ENCODE assay signal across 16 cellular contexts in genomic region chr10:6427357-6427959, GRCh38.
DNase-seq lines count a peak whose midpoint lies in the region; ATAC-seq and TF ChIP-seq lines count a peak whose summit lies in the region.
"Had no signal": no experiment of that assay in that cellular context is flagged by ENCODE, and none has a peak within 500 bp of the region (broad histone marks: within the 10 kb centered on the region; RNA-seq: fewer than 3 reads in every experiment).

No MANE protein-coding gene starts in this region.

- H3K27ac ChIP-seq in naive thymus-derived CD4-positive, alpha-beta T cell (ENCODE audit: low read depth, low read length), result no peak overlapping the region
- H3K27ac ChIP-seq: BLaER1 treated with 17β-estradiol and CSF1 and Interleukin-3, amounts not matched to agents 10 nM and 100 nM had no signal

- H3K27ac Mint-ChIP-seq in activated naive CD4-positive, alpha-beta T cell treated with anti-CD3 and anti-CD28 coated beads, Interleukin-2, amount 50 U/mL, for 24 hours, result peak overlapping the region; percentile 27
- H3K27ac Mint-ChIP-seq in stimulated activated naive CD8-positive, alpha-beta T cell treated with anti-CD3 and anti-CD28 coated beads, Interleukin-15, Interleukin-2, amounts not matched to agents 100 ng/mL and 50 ng/mL, for 24 hours, result peak overlapping the region; percentile 45
- no peak overlapping the region for H3K27ac Mint-ChIP-seq in stimulated activated naive CD8-positive, alpha-beta T cell treated with anti-CD3 and anti-CD28 coated beads, Interleukin-15, amount 100 ng/mL, for 72 hours
- peak overlapping the region; percentile 14 for H3K27ac Mint-ChIP-seq in nephron progenitor cell
- H3K27ac Mint-ChIP-seq in naive thymus-derived CD4-positive, alpha-beta T cell, result peak overlapping the region in 2 of 9 donors; percentile 5 to 39
- H3K27ac Mint-ChIP-seq: B cell; CD8-positive, alpha-beta T cell; GM23338 had no signal

- H3K27me3 ChIP-seq in naive thymus-derived CD4-positive, alpha-beta T cell (ENCODE audit: control insufficient read depth in 2 of 2, insufficient read depth in 2 of 2, low read length in 2 of 2), result no peaks in the 10 kb centered on the region
- H3K27me3 ChIP-seq: BLaER1 treated with 17β-estradiol and CSF1 and Interleukin-3, amounts not matched to agents 10 nM and 100 nM had no signal

- H3K4me1 ChIP-seq in naive thymus-derived CD4-positive, alpha-beta T cell (ENCODE audit: control insufficient read depth in 2 of 2, insufficient read depth in 2 of 2, low read length in 2 of 2), result no peaks in the 10 kb centered on the region

- H3K9me3 Mint-ChIP-seq in activated naive CD4-positive, alpha-beta T cell treated with anti-CD3 and anti-CD28 coated beads, Interleukin-2, amount 50 U/mL, for 24 hours, result no peaks in the 10 kb centered on the region
- H3K9me3 Mint-ChIP-seq in stimulated activated naive CD8-positive, alpha-beta T cell treated with anti-CD3 and anti-CD28 coated beads, Interleukin-15, Interleukin-2, amounts not matched to agents 100 ng/mL and 50 ng/mL, for 24 hours, result no peaks in the 10 kb centered on the region
- H3K9me3 Mint-ChIP-seq in stimulated activated naive CD8-positive, alpha-beta T cell treated with anti-CD3 and anti-CD28 coated beads, Interleukin-15, amount 100 ng/mL, for 72 hours, result no peaks in the 10 kb centered on the region
- no peaks in the 10 kb centered on the region for H3K9me3 Mint-ChIP-seq in nephron progenitor cell
- H3K9me3 Mint-ChIP-seq in naive thymus-derived CD4-positive, alpha-beta T cell, result peaks cover 0 to 2% (median 0%) of the 10 kb centered on the region in 11 donors
- H3K9me3 Mint-ChIP-seq: CD8-positive, alpha-beta T cell; GM23338 had no signal

- CTCF ChIA-PET in naive thymus-derived CD4-positive, alpha-beta T cell (lab: Charles Lee), result no interaction called here

- no peak overlapping the region for H3K4me3 ChIP-seq in naive thymus-derived CD4-positive, alpha-beta T cell (ENCODE audit: low read length)
- H3K4me3 ChIP-seq: BLaER1 treated with 17β-estradiol and CSF1 and Interleukin-3, amounts not matched to agents 10 nM and 100 nM; GM23338 had no signal

- H3K4me3 Mint-ChIP-seq in activated naive CD4-positive, alpha-beta T cell treated with anti-CD3 and anti-CD28 coated beads, Interleukin-2, amount 50 U/mL, for 24 hours, result no peak overlapping the region
- no peak overlapping the region for H3K4me3 Mint-ChIP-seq in stimulated activated naive CD8-positive, alpha-beta T cell treated with anti-CD3 and anti-CD28 coated beads, Interleukin-15, Interleukin-2, amounts not matched to agents 100 ng/mL and 50 ng/mL, for 24 hours
- no peak overlapping the region for H3K4me3 Mint-ChIP-seq in stimulated activated naive CD8-positive, alpha-beta T cell treated with anti-CD3 and anti-CD28 coated beads, Interleukin-15, amount 100 ng/mL, for 72 hours
- no peak overlapping the region for H3K4me3 Mint-ChIP-seq in nephron progenitor cell
- H3K4me3 Mint-ChIP-seq in naive thymus-derived CD4-positive, alpha-beta T cell, result no peak overlapping the region
- H3K4me3 Mint-ChIP-seq: B cell; CD8-positive, alpha-beta T cell; GM23338 had no signal

- intact Hi-C loops in naive thymus-derived CD4-positive, alpha-beta T cell (cut with micrococcal nuclease), result no loop called here

- H3K36me3 ChIP-seq in naive thymus-derived CD4-positive, alpha-beta T cell (ENCODE audit: control insufficient read depth in 2 of 3, insufficient read depth in 3 of 3, low read length in 3 of 3), result peaks cover 11 to 68% (median 12%) of the 10 kb centered on the region in 3 experiments

- peaks cover 27% of the 10 kb centered on the region for H3K4me1 Mint-ChIP-seq in activated naive CD4-positive, alpha-beta T cell treated with anti-CD3 and anti-CD28 coated beads, Interleukin-2, amount 50 U/mL, for 24 hours
- H3K4me1 Mint-ChIP-seq in stimulated activated naive CD8-positive, alpha-beta T cell treated with anti-CD3 and anti-CD28 coated beads, Interleukin-15, Interleukin-2, amounts not matched to agents 100 ng/mL and 50 ng/mL, for 24 hours (ENCODE audit: low read depth), result peaks cover 37% of the 10 kb centered on the region
- H3K4me1 Mint-ChIP-seq in stimulated activated naive CD8-positive, alpha-beta T cell treated with anti-CD3 and anti-CD28 coated beads, Interleukin-15, amount 100 ng/mL, for 72 hours, result peaks cover 37% of the 10 kb centered on the region
- peaks cover 28% of the 10 kb centered on the region for H3K4me1 Mint-ChIP-seq in nephron progenitor cell
- peaks cover 0 to 16% (median 10%) of the 10 kb centered on the region in 7 donors for H3K4me1 Mint-ChIP-seq in naive thymus-derived CD4-positive, alpha-beta T cell
- H3K4me1 Mint-ChIP-seq: B cell, GM23338 had no signal

- no peaks in the 10 kb centered on the region for H3K27me3 Mint-ChIP-seq in activated naive CD4-positive, alpha-beta T cell treated with anti-CD3 and anti-CD28 coated beads, Interleukin-2, amount 50 U/mL, for 24 hours
- no peaks in the 10 kb centered on the region for H3K27me3 Mint-ChIP-seq in stimulated activated naive CD8-positive, alpha-beta T cell treated with anti-CD3 and anti-CD28 coated beads, Interleukin-15, Interleukin-2, amounts not matched to agents 100 ng/mL and 50 ng/mL, for 24 hours
- no peaks in the 10 kb centered on the region for H3K27me3 Mint-ChIP-seq in stimulated activated naive CD8-positive, alpha-beta T cell treated with anti-CD3 and anti-CD28 coated beads, Interleukin-15, amount 100 ng/mL, for 72 hours
- peaks cover 2% of the 10 kb centered on the region for H3K27me3 Mint-ChIP-seq in nephron progenitor cell (ENCODE audit: low read depth, poor library complexity)
- no peaks in the 10 kb centered on the region for H3K27me3 Mint-ChIP-seq in naive thymus-derived CD4-positive, alpha-beta T cell

- no peaks in the 10 kb centered on the region for H3K9me3 ChIP-seq in naive thymus-derived CD4-positive, alpha-beta T cell (ENCODE audit: control insufficient read depth in 2 of 3, low read length in 3 of 3)
- H3K9me3 ChIP-seq: BLaER1 treated with 17β-estradiol and CSF1 and Interleukin-3, amounts not matched to agents 10 nM and 100 nM had no signal

- POLR2A ChIA-PET in naive thymus-derived CD4-positive, alpha-beta T cell (lab: Charles Lee), result no interaction called here

- TF ChIP-seq CTCF in nephron progenitor cell (IDR thresholded peaks at IDR 0.05), result no peak

- DNase-seq in activated naive CD4-positive, alpha-beta T cell treated with anti-CD3 and anti-CD28 coated beads, Interleukin-2, amount 50 U/mL, for 16 hours, result no peak
- no peak for DNase-seq in stimulated activated naive CD8-positive, alpha-beta T cell treated with anti-CD3 and anti-CD28 coated beads, Interleukin-15, amount 100 ng/mL, for 72 hours
- DNase-seq in nephron progenitor cell, result no peak
- DNase-seq in naive thymus-derived CD4-positive, alpha-beta T cell, result no peak
- DNase-seq in activated CD8-positive, alpha-beta memory T cell treated with anti-CD3 and anti-CD28 coated beads, Interleukin-2, amount 50 U/mL, for 48 hours, result no peak
- DNase-seq: Calu3; CD8-positive, alpha-beta T cell; DMS79 treated with DMSO at 0.1 percent for 48 hours; GF-D8; HCEC 1CT had no signal

- H3K36me3 Mint-ChIP-seq in activated naive CD4-positive, alpha-beta T cell treated with anti-CD3 and anti-CD28 coated beads, Interleukin-2, amount 50 U/mL, for 24 hours, result peaks cover 4% of the 10 kb centered on the region
- peaks cover 55% of the 10 kb centered on the region for H3K36me3 Mint-ChIP-seq in stimulated activated naive CD8-positive, alpha-beta T cell treated with anti-CD3 and anti-CD28 coated beads, Interleukin-15, Interleukin-2, amounts not matched to agents 100 ng/mL and 50 ng/mL, for 24 hours (ENCODE audit: low read depth)
- peaks cover 32% of the 10 kb centered on the region for H3K36me3 Mint-ChIP-seq in nephron progenitor cell (ENCODE audit: low read depth)
- H3K36me3 Mint-ChIP-seq in naive thymus-derived CD4-positive, alpha-beta T cell, result peaks cover 25 to 62% (median 49%) of the 10 kb centered on the region in 5 donors

- no peak for ATAC-seq in stimulated activated naive CD8-positive, alpha-beta T cell treated with anti-CD3 and anti-CD28 coated beads, Interleukin-15, amount 100 ng/mL, for 72 hours
- ATAC-seq in naive thymus-derived CD4-positive, alpha-beta T cell, result no peak
- ATAC-seq: CD8-positive, alpha-beta T cell; GM23338; HepG2 had no signal

Comparison
In these comparisons a context has a peak if more than half of its experiments do, and no peak if none do; other contexts are left out.
1. H3K27ac Mint-ChIP-seq: peak in activated naive CD4-positive, alpha-beta T cell treated with anti-CD3 and anti-CD28 coated beads, Interleukin-2, amount 50 U/mL, for 24 hours (single experiment), stimulated activated naive CD8-positive, alpha-beta T cell treated with anti-CD3 and anti-CD28 coated beads, Interleukin-15, Interleukin-2, amounts not matched to agents 100 ng/mL and 50 ng/mL, for 24 hours (single experiment) and nephron progenitor cell (single experiment); none in stimulated activated naive CD8-positive, alpha-beta T cell treated with anti-CD3 and anti-CD28 coated beads, Interleukin-15, amount 100 ng/mL, for 72 hours (0 of 2).